In the genomic region with DNA sequence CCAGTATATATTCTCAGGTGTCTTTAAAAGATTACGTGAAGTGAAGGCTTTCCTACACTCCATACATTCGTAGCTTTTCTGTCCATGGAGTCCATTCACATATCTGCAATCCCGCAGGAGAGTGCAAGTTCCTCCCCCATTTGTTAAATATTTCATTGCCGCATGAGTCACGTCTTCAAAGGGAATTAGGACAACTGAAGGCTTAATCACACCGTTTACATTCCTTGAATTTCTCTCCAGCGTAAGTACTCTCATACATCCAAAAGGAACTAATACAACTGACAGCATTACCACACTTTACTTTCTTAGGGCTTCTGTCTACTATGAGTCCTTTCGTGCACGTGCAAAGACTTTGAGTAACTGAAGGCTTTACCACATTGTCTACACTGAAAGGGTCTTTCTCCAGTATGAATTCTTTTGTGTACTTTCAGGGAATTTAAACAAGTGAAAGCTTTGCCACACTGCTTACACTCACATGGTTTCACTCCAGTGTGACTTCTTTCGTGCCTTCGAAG, we compare ENCODE assay signal across 1 cellular context.
TF ChIP-seq lines count a peak whose summit lies in the region.

No MANE protein-coding gene starts in this region.

TF ChIP-seq in HCT116, 20 proteins besides CTCF, POLR2A, EP300 and RAD21 (continued from another document):
- TF ChIP-seq, protein P1, sequence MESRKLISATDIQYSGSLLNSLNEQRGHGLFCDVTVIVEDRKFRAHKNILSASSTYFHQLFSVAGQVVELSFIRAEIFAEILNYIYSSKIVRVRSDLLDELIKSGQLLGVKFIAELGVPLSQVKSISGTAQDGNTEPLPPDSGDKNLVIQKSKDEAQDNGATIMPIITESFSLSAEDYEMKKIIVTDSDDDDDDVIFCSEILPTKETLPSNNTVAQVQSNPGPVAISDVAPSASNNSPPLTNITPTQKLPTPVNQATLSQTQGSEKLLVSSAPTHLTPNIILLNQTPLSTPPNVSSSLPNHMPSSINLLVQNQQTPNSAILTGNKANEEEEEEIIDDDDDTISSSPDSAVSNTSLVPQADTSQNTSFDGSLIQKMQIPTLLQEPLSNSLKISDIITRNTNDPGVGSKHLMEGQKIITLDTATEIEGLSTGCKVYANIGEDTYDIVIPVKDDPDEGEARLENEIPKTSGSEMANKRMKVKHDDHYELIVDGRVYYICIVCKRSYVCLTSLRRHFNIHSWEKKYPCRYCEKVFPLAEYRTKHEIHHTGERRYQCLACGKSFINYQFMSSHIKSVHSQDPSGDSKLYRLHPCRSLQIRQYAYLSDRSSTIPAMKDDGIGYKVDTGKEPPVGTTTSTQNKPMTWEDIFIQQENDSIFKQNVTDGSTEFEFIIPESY (IDR thresholded peaks at IDR 0.05; ENCODE audit: extremely low read depth, insufficient replicate concordance, low read length) = no peak
- TF ChIP-seq ZFX (IDR thresholded peaks at IDR 0.05) (no peak), FOSL1 (IDR thresholded peaks at IDR 0.05; ENCODE audit: low read depth) (peak; percentile 47; the same call in 1 of the 2 replicates), JUND (IDR thresholded peaks at IDR 0.05) (peak; percentile 33; the same call in 1 of the 2 replicates), SP1 (IDR thresholded peaks at IDR 0.05; ENCODE audit: low read depth) (no peak), EZH2phosphoT487 (IDR thresholded peaks at IDR 0.05; ENCODE audit: borderline replicate concordance) (no peak)
